8 cellular contexts compared by ENCODE assay signal in the genomic region with DNA sequence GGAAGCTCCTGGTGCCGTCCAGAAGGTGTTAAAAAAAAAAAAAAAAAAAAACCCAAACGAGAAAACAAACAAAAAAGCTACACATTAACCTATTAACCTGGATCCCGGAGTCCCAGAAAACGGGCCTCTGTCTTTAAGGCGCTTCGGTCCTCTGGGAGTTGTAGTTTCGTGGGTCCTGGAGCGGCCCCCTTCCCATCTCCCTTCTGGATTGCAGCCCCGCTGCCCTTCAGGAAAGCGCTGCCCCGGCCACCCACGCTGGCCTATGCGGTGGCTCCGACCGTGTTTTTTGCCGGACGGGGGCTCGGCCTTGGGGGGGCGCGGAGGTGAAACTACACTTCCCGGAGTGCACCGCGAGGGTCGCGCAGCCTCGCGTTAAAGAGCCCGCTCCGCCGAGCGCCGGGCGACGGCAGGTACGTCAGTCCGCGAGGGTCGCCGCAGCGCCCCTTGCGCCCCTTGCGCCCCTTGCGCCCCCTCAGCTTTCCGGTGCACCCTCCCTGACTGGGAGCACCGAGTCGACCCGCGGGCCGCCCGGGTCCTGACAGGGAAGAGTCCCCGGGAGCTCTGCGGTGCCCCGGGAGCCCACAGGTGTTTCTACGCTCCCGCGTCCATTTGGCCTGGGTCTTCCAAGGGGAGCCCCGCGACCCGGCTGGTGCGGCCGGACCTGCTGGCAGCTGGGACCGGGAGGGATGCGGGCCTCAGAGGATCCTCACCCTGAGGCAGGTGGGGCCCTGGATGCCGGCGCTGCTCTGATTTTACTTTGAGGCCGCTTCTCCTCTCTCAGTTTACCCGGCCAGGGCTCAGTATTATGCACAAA. TPM values are rescaled to one million over a fixed set of nuclear protein-coding genes. Genes with fewer than 3 reads are reported as not detected.
DNase-seq lines count a peak whose midpoint lies in the region; ATAC-seq and TF ChIP-seq lines count a peak whose summit lies in the region.

TSS of gene FCSK (plus strand) at position 375 of the 814 bp plus-strand sequence. CDS start 8,596 bp downstream, outside the sequence.

- DNase-seq in GM06990 (ENCODE audit: extremely low read depth, insufficient read length) (peak; percentile 85), Karpas-422 (peak; percentile 90), T-helper 1 cell (peak; percentile 40 to 71 (median 61)), hepatic stellate cell (ENCODE audit: low spot score) (peak; percentile 89), renal cortical epithelial cell (ENCODE audit: low read depth) (peak; percentile 68), aorta (peak; percentile 72 to 89)

- no peaks in the 10 kb centered on the region for H4K20me1 ChIP-seq in Karpas-422 (ENCODE audit: insufficient read depth, low read depth, low read length)

- H3K9me3 ChIP-seq in Karpas-422 (ENCODE audit: low read length) (no peaks in the 10 kb centered on the region), aorta (ENCODE audit: control insufficient read depth, low read length) (no peaks in the 10 kb centered on the region)

- H3K27ac ChIP-seq in Karpas-422 (ENCODE audit: low read length) (peak within 1 kb of the TSS; percentile 78), angular gyrus (ENCODE audit: low read depth, low read length) (peak within 1 kb of the TSS; percentile 99), aorta (ENCODE audit: low read depth in 1 of 2, low read length in 2 of 2) (peak within 1 kb of the TSS in 1 of 2 donors; percentile 66)

- H3K27me3 ChIP-seq in GM06990 (replicated peaks; ENCODE audit: control insufficient read depth, insufficient read depth, low read length) (no peaks in the 10 kb centered on the region), Karpas-422 (ENCODE audit: low read length) (no peaks in the 10 kb centered on the region), aorta (ENCODE audit: control insufficient read depth in 1 of 2, insufficient read depth in 2 of 2, low read length in 1 of 2) (no peaks in the 10 kb centered on the region)

- no peaks in the 10 kb centered on the region for H3K36me3 ChIP-seq in GM06990 (ENCODE audit: control insufficient read depth, insufficient read depth, low read length)
- H3K36me3 ChIP-seq in Karpas-422 (ENCODE audit: insufficient read depth, low read length) = no peaks in the 10 kb centered on the region
- no peaks in the 10 kb centered on the region for H3K36me3 ChIP-seq in aorta (ENCODE audit: control insufficient read depth in 1 of 2, insufficient read depth in 2 of 2, low read length in 1 of 2)

- H3K4me2 ChIP-seq in Karpas-422 (ENCODE audit: low read depth, low read length, poor library complexity, severe bottlenecking) = peak within 1 kb of the TSS; percentile 73

- WGBS in aorta, 2 donors = 0 to 1% methylated on average over 58 to 67 of the region's 67 CpGs

- TF ChIP-seq CTCF in GM06990 (IDR thresholded peaks at IDR 0.05; ENCODE audit: insufficient read depth, low read length, poor library complexity, severe bottlenecking) = peak; percentile 8

- H2AFZ ChIP-seq in Karpas-422 (ENCODE audit: low read length) = peak within 1 kb of the TSS; percentile 98

- H3K4me1 ChIP-seq in Karpas-422 (ENCODE audit: low read length) (peaks cover 19% of the 10 kb centered on the region), aorta (ENCODE audit: control insufficient read depth in 1 of 2, insufficient read depth in 2 of 2, low read length in 2 of 2) (no peaks in the 10 kb centered on the region)

- peak within 1 kb of the TSS; percentile 85 for H3K4me3 ChIP-seq in GM06990 (replicated peaks; ENCODE audit: low read depth, low read length)
- peak within 1 kb of the TSS; percentile 82 for H3K4me3 ChIP-seq in Karpas-422 (ENCODE audit: low read length)
- H3K4me3 ChIP-seq in aorta (ENCODE audit: low read length in 2 of 2) = peak within 1 kb of the TSS; percentile 67 to 85

- intact Hi-C loops in aorta (cut with DNase I) = loop anchor here in 1 of 2 donors (10.0 kb wide), 1 partner anchor 50 kb away; no protein-coding TSS in a partner anchor

- H3K9ac ChIP-seq in Karpas-422 (ENCODE audit: low read length) = peak within 1 kb of the TSS; percentile 93

- ATAC-seq in GM21825 (IDR thresholded peaks at IDR 0.05; ENCODE audit: unreplicated experiment) (peak; percentile 85), aorta (ENCODE audit: low FRiP score) (peak; percentile 93)

- H3K79me2 ChIP-seq in Karpas-422 (ENCODE audit: low read length) = peaks cover 15% of the 10 kb centered on the region

- no peaks in the 10 kb centered on the region for H3K9me2 ChIP-seq in Karpas-422 (replicated peaks; ENCODE audit: insufficient read depth, low read length)

RNA-seq across cellular contexts. Expression of gene FCSK, which starts in this region (rescaled TPM):
- 6.4 and 17.4 TPM in 2 replicates for total RNA-seq in Karpas-422 (2014; rRNA removed; shearing (Covaris generic); ENCODE audit: low replicate concordance)
- total RNA-seq in renal cortical epithelial cell (20.1 and 26.0 TPM in 2 replicates), aorta (10 to 100 TPM; 11.0 to 14.8 TPM)
- 10 to 100 TPM in 1 of 2 donors, 1 to 10 TPM in 1; 5.4 to 21.2 TPM for polyA plus RNA-seq in aorta
